ENCODE assay signal across 12 cellular contexts in the genomic region with DNA sequence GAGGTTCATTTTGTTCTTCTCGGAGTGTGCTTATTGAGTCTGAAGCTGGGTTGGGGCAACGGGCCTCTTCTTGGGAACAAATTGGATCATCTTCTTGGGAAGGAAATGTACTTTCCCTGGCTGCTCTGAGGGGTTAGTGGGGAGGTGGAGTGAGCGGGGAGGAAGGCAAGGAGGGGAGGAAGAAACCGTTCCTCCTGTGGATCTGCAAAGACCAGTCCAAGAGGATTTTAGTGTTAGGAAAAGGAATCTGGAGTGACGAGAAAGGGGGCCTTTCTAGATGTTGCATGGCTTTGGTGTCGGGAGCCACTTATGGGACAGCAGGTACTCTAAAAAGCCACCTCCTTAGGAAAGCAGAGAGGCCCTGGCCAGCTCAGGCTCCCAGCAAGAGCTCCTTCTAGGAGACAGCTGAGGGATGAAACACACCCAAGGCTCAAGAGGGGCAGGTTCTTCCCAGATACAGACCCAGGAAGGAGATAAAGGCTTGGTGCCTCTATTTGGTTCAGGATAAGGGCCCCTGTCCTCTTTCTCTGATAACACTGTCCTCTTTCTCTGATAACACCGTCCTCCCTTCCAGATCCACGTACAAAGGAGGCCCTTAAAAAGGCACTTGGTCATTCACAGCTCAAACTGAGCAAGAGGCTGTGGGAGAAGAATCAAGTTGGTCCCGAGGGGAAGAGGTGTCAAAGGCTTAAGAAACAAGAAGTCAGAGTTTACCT. TPM values are rescaled to one million over a fixed set of nuclear protein-coding genes. Genes with fewer than 3 reads are reported as not detected.
DNase-seq lines count a peak whose midpoint lies in the region; ATAC-seq, FAIRE-seq and TF ChIP-seq lines count a peak whose summit lies in the region.
"Had no signal": no experiment of that assay in that cellular context is flagged by ENCODE, and none has a peak within 500 bp of the region (broad histone marks: within the 10 kb centered on the region; RNA-seq: fewer than 3 reads in every experiment).

No MANE protein-coding gene starts in this region.

- H3K27ac ChIP-seq in dorsolateral prefrontal cortex (peak overlapping the region in 29 of 59 donors; percentile 0 to 84 (median 51)), HepG2 (ENCODE audit: extremely low read length, insufficient read depth, low read length) (no peak overlapping the region), skeletal muscle tissue (ENCODE audit: low read depth, low read length) (peak overlapping the region; percentile 71)
- H3K27ac ChIP-seq: foreskin keratinocyte had no signal

- no peaks in the 10 kb centered on the region for H3K79me2 ChIP-seq in HepG2 (ENCODE audit: insufficient read depth, low read length)

- DNase-seq in HT-29 (ENCODE audit: low spot score) (peak; percentile 6), dorsolateral prefrontal cortex (no peak), HepG2 (ENCODE audit: low spot score) (no peak), Kasumi-1 (lab: John Stamatoyannopoulos, UW) (no peak), superior temporal gyrus (ENCODE audit: extremely low spot score) (no peak), mucosa of gallbladder (ENCODE audit: low spot score) (no peak), T-helper 2 cell (no peak)
- DNase-seq: foreskin keratinocyte; NCI-H446 treated with DMSO at 0.1 percent for 48 hours; stimulated activated naive B cell treated with anti-CD40 and anti-IgM and Interleukin-4, amounts not matched to agents 10 μg/mL and 1 μg/mL and 100 μg/mL, for 72 hours had no signal

- no TSS peak for BruUV-seq in HepG2 (replicated peaks; lab: Mats Ljungman, UMichigan)

- POLR2A ChIA-PET in HepG2 (lab: Yijun Ruan, JAX): no interaction called here

- peak overlapping the region in 53 of 59 donors; percentile 3 to 57 (median 35) for H3K4me3 ChIP-seq in dorsolateral prefrontal cortex
- peak overlapping the region in 1 of 3 experiments; percentile 45; a peak in 1 of 6 replicates for H3K4me3 ChIP-seq in HepG2 (replicated peaks in 1 of 3; ENCODE audit: insufficient read depth in 1 of 3, low read depth in 2 of 3, low read length in 3 of 3)
- peak overlapping the region; percentile 51 to 69 (median 66) for H3K4me3 ChIP-seq in skeletal muscle tissue (ENCODE audit: low read length in 3 of 3)

- no peak for TF ChIP-seq RAD21 in HepG2 (CRISPR knock-in tag; IDR thresholded peaks at IDR 0.05)

- H3K9me3 ChIP-seq in HepG2 (ENCODE audit: low read length): no peaks in the 10 kb centered on the region
- no peaks in the 10 kb centered on the region for H3K9me3 ChIP-seq in skeletal muscle tissue (ENCODE audit: control insufficient read depth in 3 of 3, low read length in 3 of 3)

- H3K9ac ChIP-seq in HepG2 (ENCODE audit: insufficient read depth, low read depth, low read length) (no peak overlapping the region), skeletal muscle tissue (ENCODE audit: low read depth in 1 of 3, low read length in 3 of 3) (peak overlapping the region; percentile 64 to 69 (median 68))

- in situ Hi-C loops in HepG2 (cut with HindIII; ENCODE audit: extremely low pct_ligation_motif_present, low pct_unique_long_range_greater_than_20kb): no loop called here

- WGBS in HepG2 (ENCODE audit: low lambda C conversion rate): 16% methylated on average over 9 of the region's 9 CpGs

- no peak for FAIRE-seq in HepG2 (lab: Jason Lieb, UNC)

- H3K36me3 ChIP-seq in HepG2 (replicated peaks in 1 of 2; ENCODE audit: control insufficient read depth in 1 of 2, insufficient read depth in 2 of 2, low read length in 2 of 2) (no peaks in the 10 kb centered on the region), skeletal muscle tissue (ENCODE audit: control insufficient read depth in 3 of 3, insufficient read depth in 3 of 3, low read length in 3 of 3) (no peaks in the 10 kb centered on the region)

- peak overlapping the region; percentile 65 for H3K4me2 ChIP-seq in HepG2 (ENCODE audit: low read depth, low read length)

- intact Hi-C loops in dorsolateral prefrontal cortex (cut with DNase I) (no loop called here), HepG2 (cut with micrococcal nuclease; ENCODE audit: unreplicated experiment) (no loop called here)

- TF ChIP-seq POLR2A in HepG2 (IDR thresholded peaks at IDR 0.05; ENCODE audit: insufficient read depth in 1 of 2, low read depth in 2 of 2, low read length in 2 of 2): no peak

- H2AFZ ChIP-seq in HepG2 (ENCODE audit: low read length): no peak overlapping the region

- H3K27me3 ChIP-seq in dorsolateral prefrontal cortex (peaks cover 0 to 12% (median 0%) of the 10 kb centered on the region in 45 donors), HepG2 (ENCODE audit: control insufficient read depth in 1 of 2, insufficient read depth in 2 of 2, low read length in 2 of 2) (peaks cover 1 to 11% of the 10 kb centered on the region in 2 experiments; a peak in 2 of 5 replicates), skeletal muscle tissue (ENCODE audit: control insufficient read depth in 3 of 3, insufficient read depth in 3 of 3, low read length in 3 of 3) (peaks cover 10 to 22% (median 10%) of the 10 kb centered on the region in 3 donors)

- CTCF ChIA-PET in HepG2 (lab: Yijun Ruan, JAX; ENCODE audit: low intra/inter-chr PET ratio, low total read pairs): no interaction called here

- no peaks in the 10 kb centered on the region for H4K20me1 ChIP-seq in HepG2 (ENCODE audit: insufficient read depth, low read length)

- no peak; the same call in 2 of the 3 replicates for ATAC-seq in HepG2
- ATAC-seq: foreskin keratinocyte; stimulated activated naive B cell treated with anti-CD40 and anti-IgM and Interleukin-4, amounts not matched to agents 10 μg/mL and 1 μg/mL and 100 μg/mL, for 72 hours had no signal

- H3K4me1 ChIP-seq in HepG2 (ENCODE audit: insufficient read depth, low read length): peaks cover 44% of the 10 kb centered on the region
- peaks cover 20 to 27% (median 23%) of the 10 kb centered on the region in 3 donors for H3K4me1 ChIP-seq in skeletal muscle tissue (ENCODE audit: control insufficient read depth in 3 of 3, insufficient read depth in 3 of 3, low read length in 3 of 3)
- H3K4me1 ChIP-seq: foreskin keratinocyte had no signal

- TF ChIP-seq CTCF in dorsolateral prefrontal cortex (IDR thresholded peaks at IDR 0.05 in 54 of 56, conservative IDR thresholded peaks at IDR 0.05 in 2 of 56; ENCODE audit: low read depth in 1 of 56, partially characterized antibody in 56 of 56) (no peak), HepG2 (CRISPR knock-in tag; IDR thresholded peaks at IDR 0.05) (no peak)

- no peak for TF ChIP-seq EP300 in HepG2 (IDR thresholded peaks at IDR 0.05; ENCODE audit: low read depth in 2 of 2, low read length in 2 of 2)
- no peak for TF ChIP-seq EP300 in HepG2 (CRISPR knock-in tag; IDR thresholded peaks at IDR 0.05; ENCODE audit: borderline replicate concordance)

TF ChIP-seq in HepG2, 621 proteins besides CTCF, POLR2A, EP300 and RAD21 (continues in another document):
- TF ChIP-seq MAFG (CRISPR knock-in tag; IDR thresholded peaks at IDR 0.05) (no peak), ZNF577 (CRISPR knock-in tag; IDR thresholded peaks at IDR 0.05; ENCODE audit: borderline replicate concordance, low read depth) (no peak), CHCHD3 (CRISPR knock-in tag; IDR thresholded peaks at IDR 0.05) (no peak), CHD4 (IDR thresholded peaks at IDR 0.05; ENCODE audit: borderline replicate concordance, low read length) (no peak), HNRNPK (IDR thresholded peaks at IDR 0.05; ENCODE audit: low read depth, low read length, poor library complexity, severe bottlenecking) (no peak)
- TF ChIP-seq, protein P1, sequence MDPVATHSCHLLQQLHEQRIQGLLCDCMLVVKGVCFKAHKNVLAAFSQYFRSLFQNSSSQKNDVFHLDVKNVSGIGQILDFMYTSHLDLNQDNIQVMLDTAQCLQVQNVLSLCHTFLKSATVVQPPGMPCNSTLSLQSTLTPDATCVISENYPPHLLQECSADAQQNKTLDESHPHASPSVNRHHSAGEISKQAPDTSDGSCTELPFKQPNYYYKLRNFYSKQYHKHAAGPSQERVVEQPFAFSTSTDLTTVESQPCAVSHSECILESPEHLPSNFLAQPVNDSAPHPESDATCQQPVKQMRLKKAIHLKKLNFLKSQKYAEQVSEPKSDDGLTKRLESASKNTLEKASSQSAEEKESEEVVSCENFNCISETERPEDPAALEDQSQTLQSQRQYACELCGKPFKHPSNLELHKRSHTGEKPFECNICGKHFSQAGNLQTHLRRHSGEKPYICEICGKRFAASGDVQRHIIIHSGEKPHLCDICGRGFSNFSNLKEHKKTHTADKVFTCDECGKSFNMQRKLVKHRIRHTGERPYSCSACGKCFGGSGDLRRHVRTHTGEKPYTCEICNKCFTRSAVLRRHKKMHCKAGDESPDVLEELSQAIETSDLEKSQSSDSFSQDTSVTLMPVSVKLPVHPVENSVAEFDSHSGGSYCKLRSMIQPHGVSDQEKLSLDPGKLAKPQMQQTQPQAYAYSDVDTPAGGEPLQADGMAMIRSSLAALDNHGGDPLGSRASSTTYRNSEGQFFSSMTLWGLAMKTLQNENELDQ (CRISPR knock-in tag; IDR thresholded peaks at IDR 0.05; ENCODE audit: borderline replicate concordance): no peak

RNA-seq across cellular contexts. Expression of a gene that starts 0.5 kb away (rescaled TPM):
- total RNA-seq in HT-29 (2014; rRNA removed; shearing (Covaris generic)): 2.0 and 3.3 TPM in 2 replicates
- total RNA-seq in dorsolateral prefrontal cortex (10 to 100 TPM in 90 of 120 experiments, 1 to 10 TPM in 30; 4.9 to 47.8 (median 13.0) TPM), HepG2 (2016; rRNA removed; fragmentation: Illumina TruSeq; extraction: Trizol) (not detected in 2 replicates), skeletal muscle tissue (13.6 TPM), mucosa of gallbladder (86.8 TPM)
- total RNA-seq in HepG2 (2016; cell fraction: cytosol; rRNA removed; fragmentation: Illumina TruSeq; extraction: Trizol; ENCODE audit: low read depth): not detected in 2 replicates
- total RNA-seq in HepG2 (2016; cell fraction: insoluble cytoplasmic fraction; rRNA removed; fragmentation: Illumina TruSeq; extraction: Trizol): not detected in 2 replicates
- not detected in 2 replicates for total RNA-seq in HepG2 (2016; cell fraction: membrane; rRNA removed; fragmentation: Illumina TruSeq; extraction: Trizol)
- not detected in 2 replicates for total RNA-seq in HepG2 (2016; cell fraction: nucleus; rRNA removed; fragmentation: Illumina TruSeq; extraction: Trizol)
- polyA plus RNA-seq in HepG2 (2011; rRNA removed): 0.04 TPM in 1 of 2 replicates, not detected in the other
- polyA plus RNA-seq in HepG2 (2011; cell fraction: cytosol; rRNA removed): 0.13 and 0.20 TPM in 2 replicates
- 0.14 and 0.37 TPM in 2 replicates for polyA plus RNA-seq in HepG2 (2011; cell fraction: nucleus; rRNA removed)
- 0.47 and 0.85 TPM in 2 replicates for polyA plus RNA-seq in HepG2 (2012)
- polyA plus RNA-seq in HepG2 (2016; cell fraction: cytosol; fragmentation: Illumina TruSeq; extraction: Trizol; ENCODE audit: low read depth): not detected in 2 replicates
- not detected in 2 replicates for polyA plus RNA-seq in HepG2 (2016; cell fraction: insoluble cytoplasmic fraction; fragmentation: Illumina TruSeq; extraction: Trizol; ENCODE audit: low read depth)
- not detected in 2 replicates for polyA plus RNA-seq in HepG2 (2016; cell fraction: membrane; fragmentation: Illumina TruSeq; extraction: Trizol; ENCODE audit: low read depth)
- not detected in 2 replicates for polyA plus RNA-seq in HepG2 (2016; cell fraction: nucleus; fragmentation: Illumina TruSeq; extraction: Trizol; ENCODE audit: insufficient read depth, low read depth)
- not detected in 2 replicates for polyA minus RNA-seq in HepG2 (2011; rRNA and poly(A)+ RNA removed; ENCODE audit: low replicate concordance)
- 0.53 TPM in 1 of 2 replicates, not detected in the other for polyA minus RNA-seq in HepG2 (2011; cell fraction: cytosol; rRNA and poly(A)+ RNA removed)
- not detected in 2 replicates for polyA minus RNA-seq in HepG2 (2011; cell fraction: nucleus; rRNA and poly(A)+ RNA removed)
- total RNA-seq: foreskin keratinocyte, pulmonary artery endothelial cell had no signal
